In the genomic region with DNA sequence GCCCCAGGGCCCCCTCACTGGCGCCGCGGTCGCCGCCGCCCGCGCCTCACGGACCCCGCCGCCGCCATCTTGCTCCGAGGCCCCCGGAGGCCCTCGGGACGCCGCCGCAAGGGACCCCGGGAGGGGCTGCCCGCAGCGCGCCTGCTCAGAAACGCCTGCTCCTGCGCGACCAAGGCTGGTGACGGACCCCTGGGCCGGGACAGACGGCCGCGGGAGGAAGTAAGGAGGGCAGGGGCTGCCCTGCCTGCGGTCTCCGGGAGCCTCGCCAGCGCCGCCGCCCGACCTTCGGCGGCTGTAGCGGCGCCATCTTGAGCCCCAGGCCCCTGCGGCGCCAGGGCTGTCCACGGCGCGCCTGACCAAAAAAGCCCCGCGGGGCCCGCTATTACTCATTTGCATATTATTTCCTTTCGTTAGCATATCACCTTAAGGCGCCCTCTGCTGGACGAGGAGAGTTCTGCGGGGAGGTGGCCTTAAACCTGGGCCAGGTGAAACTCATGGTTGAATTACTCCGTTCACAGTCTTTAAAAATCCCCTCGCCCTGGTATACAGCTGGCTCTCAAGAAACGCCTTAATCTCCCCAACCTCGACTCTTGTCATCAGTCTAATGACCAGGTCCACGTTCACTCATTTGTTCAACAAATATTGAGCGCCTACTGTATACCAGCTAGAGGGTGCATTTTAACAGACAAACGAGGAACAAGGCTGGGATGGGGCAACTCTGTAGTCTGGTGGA, we compare ENCODE assay signal across 8 cellular contexts. TPM values are rescaled to one million over a fixed set of nuclear protein-coding genes. Genes with fewer than 3 reads are reported as not detected.
DNase-seq lines count a peak whose midpoint lies in the region; ATAC-seq and TF ChIP-seq lines count a peak whose summit lies in the region.

REXO1 (minus strand) TSS at position 85 of the 733 bp plus-strand sequence. CDS start 125 bp downstream, outside the sequence.

- peaks cover 0 to 33% (median 14%) of the 10 kb centered on the region in 4 donors for H3K4me1 ChIP-seq in right lobe of liver

- peak within 1 kb of the TSS; percentile 85 to 91 for H3K4me3 Mint-ChIP-seq in CD14-positive monocyte

- H3K27me3 ChIP-seq in right lobe of liver = no peaks in the 10 kb centered on the region

- intact Hi-C loops in CD14-positive monocyte (cut with micrococcal nuclease) = no loop called here
- intact Hi-C loops in right lobe of liver (cut with DNase I) = no loop called here

- peaks cover 5 to 39% of the 10 kb centered on the region in 2 donors for H3K36me3 Mint-ChIP-seq in CD14-positive monocyte

- peak; percentile 74 for TF ChIP-seq POLR2A in right lobe of liver (IDR thresholded peaks at IDR 0.05)

- no peaks in the 10 kb centered on the region for H3K9me3 Mint-ChIP-seq in CD14-positive monocyte

- peaks cover 4 to 9% (median 7%) of the 10 kb centered on the region in 3 donors for H3K27me3 Mint-ChIP-seq in CD14-positive monocyte (ENCODE audit: low read depth in 3 of 3)

- peak; percentile 99 for TF ChIP-seq CTCF in CD14-positive monocyte (IDR thresholded peaks at IDR 0.05)
- TF ChIP-seq CTCF in right lobe of liver (IDR thresholded peaks at IDR 0.05) = peak; percentile 93 to 97 (median 95)

- H3K4me3 ChIP-seq in right lobe of liver = peak within 1 kb of the TSS; percentile 98 to 100 (median 100)

- H3K27ac Mint-ChIP-seq in CD14-positive monocyte = peak within 1 kb of the TSS; percentile 91 to 96 (median 92)

- H3K36me3 ChIP-seq in right lobe of liver = no peaks in the 10 kb centered on the region

- H3K9me3 ChIP-seq in right lobe of liver = no peaks in the 10 kb centered on the region

- peak; percentile 94 for DNase-seq in CD14-positive monocyte (ENCODE audit: low spot score)
- peak; percentile 82 for DNase-seq in NCI-H748 treated with DMSO at 0.1 percent for 48 hours (lab: John Stamatoyannopoulos, UW)
- peak; percentile 95 to 97 for DNase-seq in activated CD4-positive, alpha-beta T cell treated with anti-CD3 and anti-CD28 coated beads, Interleukin-2, amount 50 U/mL, for 24 hours (ENCODE audit: low read depth in 1 of 2, low spot score in 1 of 2)
- peak; percentile 83 to 94 for DNase-seq in dermis microvascular lymphatic vessel endothelial cell (ENCODE audit: low read depth in 2 of 2)
- peak; percentile 94 to 95 (median 94) for DNase-seq in right lobe of liver
- peak; percentile 95 to 96 for DNase-seq in stimulated activated CD4-positive, alpha-beta T cell treated with anti-CD3 and anti-CD28 coated beads, Interleukin-4, amount 100 ng/mL, for 4 hours

- 2% methylated on average over 31 of the region's 60 CpGs for WGBS in right lobe of liver (ENCODE audit: insufficient coverage, low coverage, low lambda C conversion rate, missing lambda C conversion rate)

- H3K4me1 Mint-ChIP-seq in CD14-positive monocyte = peaks cover 46% of the 10 kb centered on the region

- ATAC-seq in GM19372 (IDR thresholded peaks at IDR 0.05; ENCODE audit: low read depth, unreplicated experiment) = peak; percentile 70
- ATAC-seq in HG03565 (IDR thresholded peaks at IDR 0.05; ENCODE audit: unreplicated experiment) = peak; percentile 63
- peak; percentile 80 to 91 (median 82) for ATAC-seq in right lobe of liver

- H3K27ac ChIP-seq in right lobe of liver = peak within 1 kb of the TSS; percentile 100

RNA-seq across cellular contexts. Expression of gene REXO1, which starts in this region (rescaled TPM):
- 1 to 10 TPM; 2.8 to 3.0 TPM for polyA plus RNA-seq in CD14-positive monocyte
- 3.7 and 8.0 TPM in 2 replicates for total RNA-seq in dermis microvascular lymphatic vessel endothelial cell
- total RNA-seq in right lobe of liver = 10 to 100 TPM in 4 of 6 experiments, 1 to 10 TPM in 2; 8.0 to 17.7 (median 12.6) TPM

Comparison
In these comparisons a context has a peak if more than half of its experiments do, and no peak if none do; other contexts are left out.
1. Peak in every context shown above with its lines: DNase-seq, ATAC-seq, H3K4me3 ChIP-seq and H3K27ac ChIP-seq.